12 cellular contexts compared by ENCODE assay signal in the genomic region with DNA sequence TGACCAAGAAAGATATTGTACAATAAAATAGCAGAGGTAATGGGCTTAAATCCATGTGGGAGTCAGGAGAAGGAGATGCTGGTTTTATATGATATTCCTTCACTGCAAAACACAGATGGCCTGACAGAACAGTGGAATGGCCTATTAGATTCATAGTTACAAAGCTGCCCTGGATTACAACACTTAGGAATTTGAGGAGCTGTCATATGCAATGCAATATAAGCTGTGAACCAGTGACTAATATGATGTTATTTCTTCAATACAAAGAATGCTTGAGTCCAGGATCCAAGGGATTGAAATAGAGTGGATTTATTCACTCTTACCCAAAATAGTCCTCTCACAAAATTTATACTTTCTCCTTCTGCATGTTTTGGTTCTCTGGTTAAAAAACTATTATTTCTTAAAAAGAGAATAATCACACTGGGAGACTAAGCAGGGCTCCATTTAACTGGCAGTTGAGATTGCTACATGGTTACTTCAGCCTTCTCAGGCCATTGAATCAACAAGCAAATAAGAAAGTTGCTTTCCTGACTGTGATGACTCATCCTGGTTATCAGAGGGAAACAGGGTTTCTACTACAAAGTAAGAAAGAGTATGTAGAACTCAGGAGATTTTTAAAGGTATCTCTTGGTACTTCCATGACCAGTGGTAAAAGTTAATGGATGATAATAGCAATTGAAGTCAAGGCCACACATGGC.
DNase-seq lines count a peak whose midpoint lies in the region; ATAC-seq and TF ChIP-seq lines count a peak whose summit lies in the region.
"Had no signal": no experiment of that assay in that cellular context is flagged by ENCODE, and none has a peak within 500 bp of the region (broad histone marks: within the 10 kb centered on the region; RNA-seq: fewer than 3 reads in every experiment).

No MANE protein-coding gene starts in this region.

- H3K36me3 ChIP-seq in lower lobe of right lung (no peaks in the 10 kb centered on the region), Karpas-422 (ENCODE audit: insufficient read depth, low read length) (no peaks in the 10 kb centered on the region)
- H3K36me3 ChIP-seq: Peyer's patch had no signal

- H3K27me3 ChIP-seq in lower lobe of right lung (ENCODE audit: low read depth) (no peaks in the 10 kb centered on the region), Karpas-422 (ENCODE audit: low read length) (no peaks in the 10 kb centered on the region)
- H3K27me3 ChIP-seq: Peyer's patch had no signal

- H3K79me2 ChIP-seq in Karpas-422 (ENCODE audit: low read length), result no peaks in the 10 kb centered on the region

- peak; percentile 10 for DNase-seq in MV-4-11 (lab: John Stamatoyannopoulos, UW)
- peak; percentile 63 for DNase-seq in dedifferentiated amniotic fluid mesenchymal stem cell (ENCODE audit: extremely low spot score)
- peak; percentile 34 for DNase-seq in non-pigmented ciliary epithelial cell (ENCODE audit: low read depth)
- DNase-seq in activated T-cell treated with anti-CD3 and anti-CD28 coated beads, Interleukin-2, amount 50 U/mL, for 48 hours, result no peak
- no peak for DNase-seq in T-helper 1 cell
- no peak for DNase-seq in lower lobe of right lung
- no peak for DNase-seq in Karpas-422
- DNase-seq: DMS153, NCI-H1105, Peyer's patch had no signal

- no peak overlapping the region for H2AFZ ChIP-seq in Karpas-422 (ENCODE audit: low read length)

- no peaks in the 10 kb centered on the region for H3K9me2 ChIP-seq in Karpas-422 (replicated peaks; ENCODE audit: insufficient read depth, low read length)

- ATAC-seq in GM18868 (IDR thresholded peaks at IDR 0.05; ENCODE audit: unreplicated experiment) (peak; percentile 54), lower lobe of right lung (no peak)
- ATAC-seq: WTC11 had no signal

- H3K4me1 ChIP-seq in lower lobe of right lung (no peaks in the 10 kb centered on the region), Karpas-422 (ENCODE audit: low read length) (no peaks in the 10 kb centered on the region)
- H3K4me1 ChIP-seq: Peyer's patch had no signal

- no peaks in the 10 kb centered on the region for H4K20me1 ChIP-seq in Karpas-422 (ENCODE audit: insufficient read depth, low read depth, low read length)

- no peak for TF ChIP-seq CTCF in lower lobe of right lung (IDR thresholded peaks at IDR 0.05)

- H3K9me3 ChIP-seq in lower lobe of right lung (no peaks in the 10 kb centered on the region), Karpas-422 (ENCODE audit: low read length) (no peaks in the 10 kb centered on the region)
- H3K9me3 ChIP-seq: Peyer's patch had no signal

- H3K4me3 ChIP-seq in lower lobe of right lung, result no peak overlapping the region
- no peak overlapping the region for H3K4me3 ChIP-seq in Karpas-422 (ENCODE audit: low read length)
- H3K4me3 ChIP-seq: Peyer's patch had no signal

- intact Hi-C loops in lower lobe of right lung (cut with DNase I), result no loop called here

- no peak overlapping the region for H3K9ac ChIP-seq in Karpas-422 (ENCODE audit: low read length)

- H3K4me2 ChIP-seq in Karpas-422 (ENCODE audit: low read depth, low read length, poor library complexity, severe bottlenecking), result no peak overlapping the region

- H3K27ac ChIP-seq in lower lobe of right lung (no peak overlapping the region), Karpas-422 (ENCODE audit: low read length) (no peak overlapping the region)
- H3K27ac ChIP-seq: Peyer's patch had no signal

Comparison
In these comparisons a context has a peak if more than half of its experiments do, and no peak if none do; other contexts are left out.
1. DNase-seq: peak in MV-4-11 (single experiment), dedifferentiated amniotic fluid mesenchymal stem cell (single experiment) and non-pigmented ciliary epithelial cell (single experiment); none in activated T-cell treated with anti-CD3 and anti-CD28 coated beads, Interleukin-2, amount 50 U/mL, for 48 hours (0 of 2), T-helper 1 cell (0 of 5), lower lobe of right lung (single experiment) and Karpas-422 (single experiment).